Comparison of ENCODE assay signal across 19 cellular contexts in the genomic region with DNA sequence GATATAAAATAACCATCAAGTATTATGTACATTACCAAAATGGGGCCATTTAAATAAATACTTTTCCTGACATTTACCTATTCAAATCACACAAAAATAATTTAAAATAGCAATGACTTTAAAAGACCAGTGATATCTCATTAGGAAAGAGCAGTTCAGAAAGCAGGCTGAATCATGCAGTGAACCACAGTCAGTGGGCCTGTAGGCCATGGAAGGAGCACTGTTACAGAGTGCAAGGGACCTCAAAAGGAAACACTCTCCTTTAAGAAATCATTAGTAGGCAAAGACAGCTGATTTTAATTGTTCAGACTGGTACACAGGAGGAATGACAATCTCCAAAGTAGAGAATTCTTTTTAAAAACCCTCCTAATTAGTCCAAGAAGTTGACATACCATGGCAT.
"Had no signal": no experiment of that assay in that cellular context is flagged by ENCODE, and none has a peak within 500 bp of the region (broad histone marks: within the 10 kb centered on the region; RNA-seq: fewer than 3 reads in every experiment).

No MANE protein-coding gene starts in this region.

- H3K4me3 ChIP-seq: esophagus muscularis mucosa, hepatocyte, ovary, right atrium auricular region, sigmoid colon, tibial artery, upper lobe of left lung, uterus had no signal

- H3K4me3 Mint-ChIP-seq: dendritic cell treated with granulocyte-macrophage colony-stimulating factor and Interleukin-4, amounts not matched to agents 40 ng/mL and 50 ng/mL, for 4 days; effector memory CD8-positive, alpha-beta T cell; naive thymus-derived CD4-positive, alpha-beta T cell had no signal

- H3K27ac Mint-ChIP-seq: dendritic cell treated with granulocyte-macrophage colony-stimulating factor and Interleukin-4, amounts not matched to agents 40 ng/mL and 50 ng/mL, for 4 days; effector memory CD8-positive, alpha-beta T cell had no signal

- H3K9me3 ChIP-seq: esophagus muscularis mucosa, ovary, right atrium auricular region, sigmoid colon, tibial artery, upper lobe of left lung, uterus had no signal

- H2AFZ ChIP-seq: hepatocyte had no signal

- H3K9me3 Mint-ChIP-seq: dendritic cell treated with granulocyte-macrophage colony-stimulating factor and Interleukin-4, amounts not matched to agents 40 ng/mL and 50 ng/mL, for 4 days; effector memory CD8-positive, alpha-beta T cell had no signal

- H3K79me2 ChIP-seq: hepatocyte had no signal

- ATAC-seq: effector memory CD8-positive, alpha-beta T cell; left lobe of liver; naive thymus-derived CD4-positive, alpha-beta T cell had no signal

- DNase-seq: effector memory CD8-positive, alpha-beta T cell; head of caudate nucleus; mammary epithelial cell; naive thymus-derived CD4-positive, alpha-beta T cell; nucleus accumbens; ovary; sigmoid colon; small intestine; stimulated activated CD4-positive, alpha-beta T cell treated with anti-CD3 and anti-CD28 coated beads, Interleukin-12 subunit alpha, Interleukin-12 subunit beta, amount 100 ng/mL, for 4 hours; stimulated activated naive CD4-positive, alpha-beta T cell treated with Interleukin-2 at 50 U/mL for 16 hours; tibial artery; upper lobe of left lung; uterus had no signal

- H3K36me3 ChIP-seq: esophagus muscularis mucosa, ovary, right atrium auricular region, sigmoid colon, tibial artery, upper lobe of left lung, uterus had no signal

- H3K27ac ChIP-seq: epithelial cell of prostate, esophagus muscularis mucosa, hepatocyte, ovary, right atrium auricular region, sigmoid colon, tibial artery, upper lobe of left lung, uterus had no signal

- H3K27me3 ChIP-seq: esophagus muscularis mucosa, hepatocyte, ovary, right atrium auricular region, sigmoid colon, tibial artery, upper lobe of left lung, uterus had no signal

- H3K4me2 ChIP-seq: hepatocyte had no signal

- H3K4me1 ChIP-seq: esophagus muscularis mucosa, right atrium auricular region, sigmoid colon, tibial artery, upper lobe of left lung, uterus had no signal

- H3K27me3 Mint-ChIP-seq: dendritic cell treated with granulocyte-macrophage colony-stimulating factor and Interleukin-4, amounts not matched to agents 40 ng/mL and 50 ng/mL, for 4 days; effector memory CD8-positive, alpha-beta T cell; naive thymus-derived CD4-positive, alpha-beta T cell had no signal
